8 cellular contexts compared by ENCODE assay signal in genomic region chr21:37268186-37268503, GRCh38. TPM values are rescaled to one million over a fixed set of nuclear protein-coding genes. Genes with fewer than 3 reads are reported as not detected.
DNase-seq lines count a peak whose midpoint lies in the region; ATAC-seq and TF ChIP-seq lines count a peak whose summit lies in the region.

No MANE protein-coding gene starts in this region.

- no peak for TF ChIP-seq EP300 in stomach (IDR thresholded peaks at IDR 0.05)

- no peaks in the 10 kb centered on the region for H3K27me3 ChIP-seq in HUES6 (ENCODE audit: control insufficient read depth, insufficient read depth, low read length)
- no peaks in the 10 kb centered on the region for H3K27me3 ChIP-seq in iPS-20b (ENCODE audit: insufficient read depth, low read length)
- no peaks in the 10 kb centered on the region for H3K27me3 ChIP-seq in stomach

- H3K36me3 ChIP-seq in HUES6 (ENCODE audit: control insufficient read depth, insufficient read depth, low read length) (no peaks in the 10 kb centered on the region), iPS-20b (ENCODE audit: insufficient read depth, low read depth, low read length) (no peaks in the 10 kb centered on the region; the same call in 1 of the 2 replicates), stomach (no peaks in the 10 kb centered on the region)

- peak overlapping the region; percentile 97 for H3K27ac Mint-ChIP-seq in activated naive CD8-positive, alpha-beta T cell treated with anti-CD3 and anti-CD28 coated beads for 36 hours

- H3K4me3 Mint-ChIP-seq in activated naive CD8-positive, alpha-beta T cell treated with anti-CD3 and anti-CD28 coated beads for 36 hours, result peak overlapping the region; percentile 97

- H3K9ac ChIP-seq in HUES6 (ENCODE audit: low read length) (peak overlapping the region; percentile 97), iPS-20b (ENCODE audit: low read depth, low read length) (peak overlapping the region; percentile 94)

- H3K9me3 ChIP-seq in HUES6 (ENCODE audit: control insufficient read depth, insufficient read depth, low read depth, low read length) (no peaks in the 10 kb centered on the region), iPS-20b (ENCODE audit: insufficient read depth, low read depth, low read length) (no peaks in the 10 kb centered on the region), stomach (no peaks in the 10 kb centered on the region)

- H3K27ac ChIP-seq in HUES6 (ENCODE audit: low read depth, low read length) (peak overlapping the region; percentile 97), iPS-20b (ENCODE audit: low read length) (peak overlapping the region; percentile 80), stomach (peak overlapping the region; percentile 96 to 99 (median 98))

- TF ChIP-seq CTCF in stomach (IDR thresholded peaks at IDR 0.05), result no peak

- DNase-seq in activated naive CD8-positive, alpha-beta T cell treated with anti-CD3 and anti-CD28 coated beads for 36 hours, result no peak
- no peak for DNase-seq in stomach
- DNase-seq in activated CD4-positive, alpha-beta T cell treated with anti-CD3 and anti-CD28 coated beads for 1 hour, result no peak

- ATAC-seq in HG02759 (IDR thresholded peaks at IDR 0.05; ENCODE audit: unreplicated experiment), result no peak
- ATAC-seq in HG03196 (IDR thresholded peaks at IDR 0.05; ENCODE audit: unreplicated experiment), result no peak
- ATAC-seq in GM21576 (IDR thresholded peaks at IDR 0.05; ENCODE audit: unreplicated experiment), result no peak

- intact Hi-C loops in stomach (cut with DNase I; ENCODE audit: low total_unique reads), result loop anchor here (10.0 kb wide), 1 partner anchor 97 kb away; the partner anchor contains the start of gene DYRK1A

- peaks cover 29% of the 10 kb centered on the region for H3K4me1 Mint-ChIP-seq in activated naive CD8-positive, alpha-beta T cell treated with anti-CD3 and anti-CD28 coated beads for 36 hours

- H3K9me3 Mint-ChIP-seq in activated naive CD8-positive, alpha-beta T cell treated with anti-CD3 and anti-CD28 coated beads for 36 hours, result no peaks in the 10 kb centered on the region

- no peak for TF ChIP-seq POLR2A in stomach (IDR thresholded peaks at IDR 0.05)

- H3K4me3 ChIP-seq in HUES6 (ENCODE audit: low read depth, low read length) (peak overlapping the region; percentile 86), iPS-20b (ENCODE audit: low read length) (peak overlapping the region; percentile 81), stomach (peak overlapping the region; percentile 70 to 94 (median 83))

- H3K27me3 Mint-ChIP-seq in activated naive CD8-positive, alpha-beta T cell treated with anti-CD3 and anti-CD28 coated beads for 36 hours, result no peaks in the 10 kb centered on the region

- H3K4me1 ChIP-seq in HUES6 (ENCODE audit: control insufficient read depth, insufficient read depth, low read length) (no peaks in the 10 kb centered on the region; the same call in 1 of the 2 replicates), iPS-20b (ENCODE audit: insufficient read depth, low read length) (peaks cover 8% of the 10 kb centered on the region; the same call in 1 of the 2 replicates), stomach (peaks cover 7 to 42% (median 25%) of the 10 kb centered on the region in 4 donors)

- H3K36me3 Mint-ChIP-seq in activated naive CD8-positive, alpha-beta T cell treated with anti-CD3 and anti-CD28 coated beads for 36 hours, result peaks cover 22% of the 10 kb centered on the region

- 1 to 3% (median 1%) methylated on average over 7 of the region's 7 CpGs for WGBS in stomach, 5 donors

RNA-seq across cellular contexts. Expression of gene VPS26C, which starts 1.0 kb away (rescaled TPM):
- 10 to 100 TPM; 60.7 to 62.6 TPM for total RNA-seq in activated naive CD8-positive, alpha-beta T cell treated with anti-CD3 and anti-CD28 coated beads for 36 hours
- total RNA-seq in stomach, result 100 to 1,000 TPM in 1 of 5 donors, 10 to 100 TPM in 4; 21.4 to 118 (median 47.8) TPM
- 10 to 100 TPM; 15.3 to 37.1 (median 26.6) TPM for polyA plus RNA-seq in stomach
